2 cellular contexts compared by ENCODE assay signal in the genomic region with DNA sequence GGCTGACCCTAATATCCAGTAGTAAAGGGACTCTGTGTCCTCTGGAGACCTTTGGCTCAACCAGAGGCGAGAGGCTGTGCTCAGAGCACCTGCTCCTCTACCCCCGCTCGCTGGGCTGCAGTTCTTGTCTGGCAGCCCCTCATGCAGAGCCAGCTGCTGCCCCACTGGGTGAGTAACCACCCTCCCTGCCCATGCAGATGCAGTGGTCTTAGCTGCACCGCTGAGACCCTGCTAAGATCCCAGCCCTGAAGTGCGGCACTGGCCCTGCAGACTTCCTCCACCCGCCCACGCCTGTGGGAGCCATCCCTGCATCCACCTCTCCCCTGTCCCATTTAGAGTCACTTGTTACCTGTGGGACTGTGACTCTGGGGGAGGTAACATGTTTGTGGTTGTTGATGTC.
TF ChIP-seq lines count a peak whose summit lies in the region.

No MANE protein-coding gene starts in this region.

TF ChIP-seq in GM23338, 12 proteins besides CTCF, POLR2A, EP300 and RAD21 (continues in another document):
- TF ChIP-seq, protein P1, sequence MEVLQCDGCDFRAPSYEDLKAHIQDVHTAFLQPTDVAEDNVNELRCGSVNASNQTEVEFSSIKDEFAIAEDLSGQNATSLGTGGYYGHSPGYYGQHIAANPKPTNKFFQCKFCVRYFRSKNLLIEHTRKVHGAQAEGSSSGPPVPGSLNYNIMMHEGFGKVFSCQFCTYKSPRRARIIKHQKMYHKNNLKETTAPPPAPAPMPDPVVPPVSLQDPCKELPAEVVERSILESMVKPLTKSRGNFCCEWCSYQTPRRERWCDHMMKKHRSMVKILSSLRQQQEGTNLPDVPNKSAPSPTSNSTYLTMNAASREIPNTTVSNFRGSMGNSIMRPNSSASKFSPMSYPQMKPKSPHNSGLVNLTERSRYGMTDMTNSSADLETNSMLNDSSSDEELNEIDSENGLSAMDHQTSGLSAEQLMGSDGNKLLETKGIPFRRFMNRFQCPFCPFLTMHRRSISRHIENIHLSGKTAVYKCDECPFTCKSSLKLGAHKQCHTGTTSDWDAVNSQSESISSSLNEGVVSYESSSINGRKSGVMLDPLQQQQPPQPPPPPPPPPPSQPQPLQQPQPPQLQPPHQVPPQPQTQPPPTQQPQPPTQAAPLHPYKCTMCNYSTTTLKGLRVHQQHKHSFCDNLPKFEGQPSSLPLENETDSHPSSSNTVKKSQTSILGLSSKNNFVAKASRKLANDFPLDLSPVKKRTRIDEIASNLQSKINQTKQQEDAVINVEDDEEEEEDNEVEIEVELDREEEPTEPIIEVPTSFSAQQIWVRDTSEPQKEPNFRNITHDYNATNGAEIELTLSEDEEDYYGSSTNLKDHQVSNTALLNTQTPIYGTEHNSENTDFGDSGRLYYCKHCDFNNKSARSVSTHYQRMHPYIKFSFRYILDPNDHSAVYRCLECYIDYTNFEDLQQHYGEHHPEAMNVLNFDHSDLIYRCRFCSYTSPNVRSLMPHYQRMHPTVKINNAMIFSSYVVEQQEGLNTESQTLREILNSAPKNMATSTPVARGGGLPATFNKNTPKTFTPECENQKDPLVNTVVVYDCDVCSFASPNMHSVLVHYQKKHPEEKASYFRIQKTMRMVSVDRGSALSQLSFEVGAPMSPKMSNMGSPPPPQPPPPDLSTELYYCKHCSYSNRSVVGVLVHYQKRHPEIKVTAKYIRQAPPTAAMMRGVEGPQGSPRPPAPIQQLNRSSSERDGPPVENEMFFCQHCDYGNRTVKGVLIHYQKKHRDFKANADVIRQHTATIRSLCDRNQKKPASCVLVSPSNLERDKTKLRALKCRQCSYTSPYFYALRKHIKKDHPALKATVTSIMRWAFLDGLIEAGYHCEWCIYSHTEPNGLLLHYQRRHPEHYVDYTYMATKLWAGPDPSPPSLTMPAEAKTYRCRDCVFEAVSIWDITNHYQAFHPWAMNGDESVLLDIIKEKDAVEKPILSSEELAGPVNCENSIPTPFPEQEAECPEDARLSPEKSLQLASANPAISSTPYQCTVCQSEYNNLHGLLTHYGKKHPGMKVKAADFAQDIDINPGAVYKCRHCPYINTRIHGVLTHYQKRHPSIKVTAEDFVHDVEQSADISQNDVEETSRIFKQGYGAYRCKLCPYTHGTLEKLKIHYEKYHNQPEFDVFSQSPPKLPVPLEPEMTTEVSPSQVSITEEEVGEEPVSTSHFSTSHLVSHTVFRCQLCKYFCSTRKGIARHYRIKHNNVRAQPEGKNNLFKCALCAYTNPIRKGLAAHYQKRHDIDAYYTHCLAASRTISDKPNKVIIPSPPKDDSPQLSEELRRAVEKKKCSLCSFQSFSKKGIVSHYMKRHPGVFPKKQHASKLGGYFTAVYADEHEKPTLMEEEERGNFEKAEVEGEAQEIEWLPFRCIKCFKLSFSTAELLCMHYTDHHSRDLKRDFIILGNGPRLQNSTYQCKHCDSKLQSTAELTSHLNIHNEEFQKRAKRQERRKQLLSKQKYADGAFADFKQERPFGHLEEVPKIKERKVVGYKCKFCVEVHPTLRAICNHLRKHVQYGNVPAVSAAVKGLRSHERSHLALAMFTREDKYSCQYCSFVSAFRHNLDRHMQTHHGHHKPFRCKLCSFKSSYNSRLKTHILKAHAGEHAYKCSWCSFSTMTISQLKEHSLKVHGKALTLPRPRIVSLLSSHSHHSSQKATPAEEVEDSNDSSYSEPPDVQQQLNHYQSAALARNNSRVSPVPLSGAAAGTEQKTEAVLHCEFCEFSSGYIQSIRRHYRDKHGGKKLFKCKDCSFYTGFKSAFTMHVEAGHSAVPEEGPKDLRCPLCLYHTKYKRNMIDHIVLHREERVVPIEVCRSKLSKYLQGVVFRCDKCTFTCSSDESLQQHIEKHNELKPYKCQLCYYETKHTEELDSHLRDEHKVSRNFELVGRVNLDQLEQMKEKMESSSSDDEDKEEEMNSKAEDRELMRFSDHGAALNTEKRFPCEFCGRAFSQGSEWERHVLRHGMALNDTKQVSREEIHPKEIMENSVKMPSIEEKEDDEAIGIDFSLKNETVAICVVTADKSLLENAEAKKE (CRISPR knock-in tag; IDR thresholded peaks at IDR 0.05): no peak
- TF ChIP-seq JUNB (IDR thresholded peaks at IDR 0.05; ENCODE audit: unreplicated experiment): no peak
- TF ChIP-seq NANOG (IDR thresholded peaks at IDR 0.05; ENCODE audit: borderline replicate concordance): no peak
- TF ChIP-seq ZNF331 (CRISPR knock-in tag; IDR thresholded peaks at IDR 0.05; ENCODE audit: low read depth): no peak
- no peak for TF ChIP-seq STAT1 (IDR thresholded peaks at IDR 0.05; ENCODE audit: unreplicated experiment)
- TF ChIP-seq, protein P2, sequence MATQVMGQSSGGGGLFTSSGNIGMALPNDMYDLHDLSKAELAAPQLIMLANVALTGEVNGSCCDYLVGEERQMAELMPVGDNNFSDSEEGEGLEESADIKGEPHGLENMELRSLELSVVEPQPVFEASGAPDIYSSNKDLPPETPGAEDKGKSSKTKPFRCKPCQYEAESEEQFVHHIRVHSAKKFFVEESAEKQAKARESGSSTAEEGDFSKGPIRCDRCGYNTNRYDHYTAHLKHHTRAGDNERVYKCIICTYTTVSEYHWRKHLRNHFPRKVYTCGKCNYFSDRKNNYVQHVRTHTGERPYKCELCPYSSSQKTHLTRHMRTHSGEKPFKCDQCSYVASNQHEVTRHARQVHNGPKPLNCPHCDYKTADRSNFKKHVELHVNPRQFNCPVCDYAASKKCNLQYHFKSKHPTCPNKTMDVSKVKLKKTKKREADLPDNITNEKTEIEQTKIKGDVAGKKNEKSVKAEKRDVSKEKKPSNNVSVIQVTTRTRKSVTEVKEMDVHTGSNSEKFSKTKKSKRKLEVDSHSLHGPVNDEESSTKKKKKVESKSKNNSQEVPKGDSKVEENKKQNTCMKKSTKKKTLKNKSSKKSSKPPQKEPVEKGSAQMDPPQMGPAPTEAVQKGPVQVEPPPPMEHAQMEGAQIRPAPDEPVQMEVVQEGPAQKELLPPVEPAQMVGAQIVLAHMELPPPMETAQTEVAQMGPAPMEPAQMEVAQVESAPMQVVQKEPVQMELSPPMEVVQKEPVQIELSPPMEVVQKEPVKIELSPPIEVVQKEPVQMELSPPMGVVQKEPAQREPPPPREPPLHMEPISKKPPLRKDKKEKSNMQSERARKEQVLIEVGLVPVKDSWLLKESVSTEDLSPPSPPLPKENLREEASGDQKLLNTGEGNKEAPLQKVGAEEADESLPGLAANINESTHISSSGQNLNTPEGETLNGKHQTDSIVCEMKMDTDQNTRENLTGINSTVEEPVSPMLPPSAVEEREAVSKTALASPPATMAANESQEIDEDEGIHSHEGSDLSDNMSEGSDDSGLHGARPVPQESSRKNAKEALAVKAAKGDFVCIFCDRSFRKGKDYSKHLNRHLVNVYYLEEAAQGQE (IDR thresholded peaks at IDR 0.05; ENCODE audit: unreplicated experiment): no peak
- no peak for TF ChIP-seq EZH2phosphoT487 (IDR thresholded peaks at IDR 0.05; ENCODE audit: unreplicated experiment)
- TF ChIP-seq ZNF114 (CRISPR knock-in tag; IDR thresholded peaks at IDR 0.05): no peak
- TF ChIP-seq, protein P3, sequence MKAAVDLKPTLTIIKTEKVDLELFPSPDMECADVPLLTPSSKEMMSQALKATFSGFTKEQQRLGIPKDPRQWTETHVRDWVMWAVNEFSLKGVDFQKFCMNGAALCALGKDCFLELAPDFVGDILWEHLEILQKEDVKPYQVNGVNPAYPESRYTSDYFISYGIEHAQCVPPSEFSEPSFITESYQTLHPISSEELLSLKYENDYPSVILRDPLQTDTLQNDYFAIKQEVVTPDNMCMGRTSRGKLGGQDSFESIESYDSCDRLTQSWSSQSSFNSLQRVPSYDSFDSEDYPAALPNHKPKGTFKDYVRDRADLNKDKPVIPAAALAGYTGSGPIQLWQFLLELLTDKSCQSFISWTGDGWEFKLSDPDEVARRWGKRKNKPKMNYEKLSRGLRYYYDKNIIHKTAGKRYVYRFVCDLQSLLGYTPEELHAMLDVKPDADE (IDR thresholded peaks at IDR 0.05): no peak
- no peak for TF ChIP-seq POLR2AphosphoS5 (IDR thresholded peaks at IDR 0.05; ENCODE audit: low read depth)

TF ChIP-seq in K562, 482 proteins besides CTCF, POLR2A, EP300 and RAD21 (continued from another document):
- TF ChIP-seq, protein P4, sequence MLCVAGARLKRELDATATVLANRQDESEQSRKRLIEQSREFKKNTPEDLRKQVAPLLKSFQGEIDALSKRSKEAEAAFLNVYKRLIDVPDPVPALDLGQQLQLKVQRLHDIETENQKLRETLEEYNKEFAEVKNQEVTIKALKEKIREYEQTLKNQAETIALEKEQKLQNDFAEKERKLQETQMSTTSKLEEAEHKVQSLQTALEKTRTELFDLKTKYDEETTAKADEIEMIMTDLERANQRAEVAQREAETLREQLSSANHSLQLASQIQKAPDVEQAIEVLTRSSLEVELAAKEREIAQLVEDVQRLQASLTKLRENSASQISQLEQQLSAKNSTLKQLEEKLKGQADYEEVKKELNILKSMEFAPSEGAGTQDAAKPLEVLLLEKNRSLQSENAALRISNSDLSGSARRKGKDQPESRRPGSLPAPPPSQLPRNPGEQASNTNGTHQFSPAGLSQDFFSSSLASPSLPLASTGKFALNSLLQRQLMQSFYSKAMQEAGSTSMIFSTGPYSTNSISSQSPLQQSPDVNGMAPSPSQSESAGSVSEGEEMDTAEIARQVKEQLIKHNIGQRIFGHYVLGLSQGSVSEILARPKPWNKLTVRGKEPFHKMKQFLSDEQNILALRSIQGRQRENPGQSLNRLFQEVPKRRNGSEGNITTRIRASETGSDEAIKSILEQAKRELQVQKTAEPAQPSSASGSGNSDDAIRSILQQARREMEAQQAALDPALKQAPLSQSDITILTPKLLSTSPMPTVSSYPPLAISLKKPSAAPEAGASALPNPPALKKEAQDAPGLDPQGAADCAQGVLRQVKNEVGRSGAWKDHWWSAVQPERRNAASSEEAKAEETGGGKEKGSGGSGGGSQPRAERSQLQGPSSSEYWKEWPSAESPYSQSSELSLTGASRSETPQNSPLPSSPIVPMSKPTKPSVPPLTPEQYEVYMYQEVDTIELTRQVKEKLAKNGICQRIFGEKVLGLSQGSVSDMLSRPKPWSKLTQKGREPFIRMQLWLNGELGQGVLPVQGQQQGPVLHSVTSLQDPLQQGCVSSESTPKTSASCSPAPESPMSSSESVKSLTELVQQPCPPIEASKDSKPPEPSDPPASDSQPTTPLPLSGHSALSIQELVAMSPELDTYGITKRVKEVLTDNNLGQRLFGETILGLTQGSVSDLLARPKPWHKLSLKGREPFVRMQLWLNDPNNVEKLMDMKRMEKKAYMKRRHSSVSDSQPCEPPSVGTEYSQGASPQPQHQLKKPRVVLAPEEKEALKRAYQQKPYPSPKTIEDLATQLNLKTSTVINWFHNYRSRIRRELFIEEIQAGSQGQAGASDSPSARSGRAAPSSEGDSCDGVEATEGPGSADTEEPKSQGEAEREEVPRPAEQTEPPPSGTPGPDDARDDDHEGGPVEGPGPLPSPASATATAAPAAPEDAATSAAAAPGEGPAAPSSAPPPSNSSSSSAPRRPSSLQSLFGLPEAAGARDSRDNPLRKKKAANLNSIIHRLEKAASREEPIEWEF (CRISPR knock-in tag; IDR thresholded peaks at IDR 0.05): no peak
- TF ChIP-seq, protein P5, sequence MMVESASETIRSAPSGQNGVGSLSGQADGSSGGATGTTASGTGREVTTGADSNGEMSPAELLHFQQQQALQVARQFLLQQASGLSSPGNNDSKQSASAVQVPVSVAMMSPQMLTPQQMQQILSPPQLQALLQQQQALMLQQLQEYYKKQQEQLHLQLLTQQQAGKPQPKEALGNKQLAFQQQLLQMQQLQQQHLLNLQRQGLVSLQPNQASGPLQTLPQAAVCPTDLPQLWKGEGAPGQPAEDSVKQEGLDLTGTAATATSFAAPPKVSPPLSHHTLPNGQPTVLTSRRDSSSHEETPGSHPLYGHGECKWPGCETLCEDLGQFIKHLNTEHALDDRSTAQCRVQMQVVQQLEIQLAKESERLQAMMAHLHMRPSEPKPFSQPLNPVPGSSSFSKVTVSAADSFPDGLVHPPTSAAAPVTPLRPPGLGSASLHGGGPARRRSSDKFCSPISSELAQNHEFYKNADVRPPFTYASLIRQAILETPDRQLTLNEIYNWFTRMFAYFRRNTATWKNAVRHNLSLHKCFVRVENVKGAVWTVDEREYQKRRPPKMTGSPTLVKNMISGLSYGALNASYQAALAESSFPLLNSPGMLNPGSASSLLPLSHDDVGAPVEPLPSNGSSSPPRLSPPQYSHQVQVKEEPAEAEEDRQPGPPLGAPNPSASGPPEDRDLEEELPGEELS (CRISPR knock-in tag; IDR thresholded peaks at IDR 0.05; ENCODE audit: borderline replicate concordance): no peak
- TF ChIP-seq PTRF (tag; IDR thresholded peaks at IDR 0.05) (no peak), ETS2 (tag; IDR thresholded peaks at IDR 0.05; ENCODE audit: borderline replicate concordance, poor library complexity, severe bottlenecking) (no peak), ZKSCAN3 (CRISPR knock-in tag; IDR thresholded peaks at IDR 0.05) (no peak), ZNF316 (IDR thresholded peaks at IDR 0.05) (no peak), ZNF165 (CRISPR knock-in tag; IDR thresholded peaks at IDR 0.05; ENCODE audit: borderline replicate concordance) (no peak), ZBTB8A (IDR thresholded peaks at IDR 0.05; ENCODE audit: partially characterized antibody) (no peak), BRCA1 (IDR thresholded peaks at IDR 0.05) (no peak), BRCA1 (CRISPR knock-in tag; IDR thresholded peaks at IDR 0.05) (no peak), ATF7 (IDR thresholded peaks at IDR 0.05) (no peak), ZNF707 (CRISPR knock-in tag; conservative IDR thresholded peaks at IDR 0.05) (no peak), CC2D1A (IDR thresholded peaks at IDR 0.05) (no peak), TFAM (CRISPR knock-in tag; conservative IDR thresholded peaks at IDR 0.05) (no peak), MEIS2 (IDR thresholded peaks at IDR 0.05; ENCODE audit: partially characterized antibody) (no peak)
- TF ChIP-seq, protein P6, sequence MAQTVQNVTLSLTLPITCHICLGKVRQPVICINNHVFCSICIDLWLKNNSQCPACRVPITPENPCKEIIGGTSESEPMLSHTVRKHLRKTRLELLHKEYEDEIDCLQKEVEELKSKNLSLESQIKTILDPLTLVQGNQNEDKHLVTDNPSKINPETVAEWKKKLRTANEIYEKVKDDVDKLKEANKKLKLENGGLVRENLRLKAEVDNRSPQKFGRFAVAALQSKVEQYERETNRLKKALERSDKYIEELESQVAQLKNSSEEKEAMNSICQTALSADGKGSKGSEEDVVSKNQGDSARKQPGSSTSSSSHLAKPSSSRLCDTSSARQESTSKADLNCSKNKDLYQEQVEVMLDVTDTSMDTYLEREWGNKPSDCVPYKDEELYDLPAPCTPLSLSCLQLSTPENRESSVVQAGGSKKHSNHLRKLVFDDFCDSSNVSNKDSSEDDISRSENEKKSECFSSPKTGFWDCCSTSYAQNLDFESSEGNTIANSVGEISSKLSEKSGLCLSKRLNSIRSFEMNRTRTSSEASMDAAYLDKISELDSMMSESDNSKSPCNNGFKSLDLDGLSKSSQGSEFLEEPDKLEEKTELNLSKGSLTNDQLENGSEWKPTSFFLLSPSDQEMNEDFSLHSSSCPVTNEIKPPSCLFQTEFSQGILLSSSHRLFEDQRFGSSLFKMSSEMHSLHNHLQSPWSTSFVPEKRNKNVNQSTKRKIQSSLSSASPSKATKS (CRISPR knock-in tag; IDR thresholded peaks at IDR 0.05): no peak
- TF ChIP-seq, protein P7, sequence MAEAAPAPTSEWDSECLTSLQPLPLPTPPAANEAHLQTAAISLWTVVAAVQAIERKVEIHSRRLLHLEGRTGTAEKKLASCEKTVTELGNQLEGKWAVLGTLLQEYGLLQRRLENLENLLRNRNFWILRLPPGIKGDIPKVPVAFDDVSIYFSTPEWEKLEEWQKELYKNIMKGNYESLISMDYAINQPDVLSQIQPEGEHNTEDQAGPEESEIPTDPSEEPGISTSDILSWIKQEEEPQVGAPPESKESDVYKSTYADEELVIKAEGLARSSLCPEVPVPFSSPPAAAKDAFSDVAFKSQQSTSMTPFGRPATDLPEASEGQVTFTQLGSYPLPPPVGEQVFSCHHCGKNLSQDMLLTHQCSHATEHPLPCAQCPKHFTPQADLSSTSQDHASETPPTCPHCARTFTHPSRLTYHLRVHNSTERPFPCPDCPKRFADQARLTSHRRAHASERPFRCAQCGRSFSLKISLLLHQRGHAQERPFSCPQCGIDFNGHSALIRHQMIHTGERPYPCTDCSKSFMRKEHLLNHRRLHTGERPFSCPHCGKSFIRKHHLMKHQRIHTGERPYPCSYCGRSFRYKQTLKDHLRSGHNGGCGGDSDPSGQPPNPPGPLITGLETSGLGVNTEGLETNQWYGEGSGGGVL (CRISPR knock-in tag; IDR thresholded peaks at IDR 0.05): no peak
